In genomic region chr16:84175351-84176081, GRCh38 we compare ENCODE assay signal across 8 cellular contexts. TPM values are rescaled to one million over a fixed set of nuclear protein-coding genes. Genes with fewer than 3 reads are reported as not detected.
DNase-seq lines count a peak whose midpoint lies in the region; ATAC-seq, FAIRE-seq and TF ChIP-seq lines count a peak whose summit lies in the region.

No MANE protein-coding gene starts in this region.

- ATAC-seq in HG02759 (IDR thresholded peaks at IDR 0.05; ENCODE audit: unreplicated experiment) (peak; percentile 79), HG03469 (IDR thresholded peaks at IDR 0.05; ENCODE audit: unreplicated experiment) (no peak)
- ATAC-seq in stimulated activated naive CD8-positive, alpha-beta T cell treated with anti-CD3 and anti-CD28 coated beads, Interleukin-15, amount 100 ng/mL, for 72 hours = peak; percentile 88

- H3K27me3 Mint-ChIP-seq in stimulated activated naive CD8-positive, alpha-beta T cell treated with anti-CD3 and anti-CD28 coated beads, Interleukin-15, amount 100 ng/mL, for 72 hours = peaks cover 7% of the 10 kb centered on the region

- TF ChIP-seq POLR2A in GM12891 (IDR thresholded peaks at IDR 0.05; ENCODE audit: low read depth, low read length) = no peak

- TF ChIP-seq CTCF in coronary artery (IDR thresholded peaks at IDR 0.05) = peak; percentile 49

- H3K9me3 Mint-ChIP-seq in stimulated activated naive CD8-positive, alpha-beta T cell treated with anti-CD3 and anti-CD28 coated beads, Interleukin-15, amount 100 ng/mL, for 72 hours = no peaks in the 10 kb centered on the region

- no peak overlapping the region for H3K4me3 ChIP-seq in coronary artery

- FAIRE-seq in GM12891 (lab: Jason Lieb, UNC) = peak; percentile 40

- H3K4me3 Mint-ChIP-seq in stimulated activated naive CD8-positive, alpha-beta T cell treated with anti-CD3 and anti-CD28 coated beads, Interleukin-15, amount 100 ng/mL, for 72 hours = peak overlapping the region in 1 of 2 donors; percentile 28

- peak overlapping the region; percentile 40 to 42 for H3K27ac ChIP-seq in coronary artery

- H3K4me1 Mint-ChIP-seq in stimulated activated naive CD8-positive, alpha-beta T cell treated with anti-CD3 and anti-CD28 coated beads, Interleukin-15, amount 100 ng/mL, for 72 hours = peaks cover 27% of the 10 kb centered on the region

- DNase-seq in GM12891 (ENCODE audit: insufficient read length, low spot score) (no peak), NCI-H1694 (lab: John Stamatoyannopoulos, UW) (peak; percentile 55), coronary artery (ENCODE audit: low spot score) (peak; percentile 73), medulla oblongata (ENCODE audit: extremely low spot score) (peak; percentile 39)
- DNase-seq in activated CD4-positive, CD25-positive, alpha-beta regulatory T cell treated with anti-CD3 and anti-CD28 coated beads, Interleukin-2, amount 50 U/mL, for 72 hours = peak; percentile 55
- peak; percentile 63 to 64 for DNase-seq in stimulated activated naive CD8-positive, alpha-beta T cell treated with anti-CD3 and anti-CD28 coated beads, Interleukin-15, amount 100 ng/mL, for 72 hours

- no peak overlapping the region for H3K27ac Mint-ChIP-seq in stimulated activated naive CD8-positive, alpha-beta T cell treated with anti-CD3 and anti-CD28 coated beads, Interleukin-15, amount 100 ng/mL, for 72 hours

TF ChIP-seq in GM12891, 5 proteins besides CTCF, POLR2A, EP300 and RAD21:
- TF ChIP-seq POLR2AphosphoS5 (IDR thresholded peaks at IDR 0.05; ENCODE audit: low read depth, low read length) (no peak), SPI1 (IDR thresholded peaks at IDR 0.05; ENCODE audit: low read depth, low read length) (peak; percentile 85)

RNA-seq across cellular contexts. Expression of gene TAF1C, which starts 11.3 kb away (rescaled TPM):
- polyA plus RNA-seq in GM12891 (2012; ENCODE audit: low read depth, missing spikeins) = 20.8 TPM

RNA-seq across cellular contexts. Expression of gene ADAD2, which starts 15.4 kb away (rescaled TPM):
- 0.50 TPM for polyA plus RNA-seq in GM12891 (2012; ENCODE audit: low read depth, missing spikeins)

RNA-seq across cellular contexts. Expression of gene DNAAF1, which starts 30.4 kb away (rescaled TPM):
- 0.14 TPM for polyA plus RNA-seq in GM12891 (2012; ENCODE audit: low read depth, missing spikeins)

RNA-seq across cellular contexts. Expression of gene HSDL1, which starts 30.5 kb away (rescaled TPM):
- polyA plus RNA-seq in GM12891 (2012; ENCODE audit: low read depth, missing spikeins) = 3.9 TPM

RNA-seq across cellular contexts. Expression of gene MBTPS1, which starts 58.8 kb away (rescaled TPM):
- polyA plus RNA-seq in GM12891 (2012; ENCODE audit: low read depth, missing spikeins) = 18.9 TPM
